In genomic region chr5:148962200-148962550, GRCh38 we compare ENCODE assay signal across 24 cellular contexts.
"Had no signal": no experiment of that assay in that cellular context is flagged by ENCODE, and none has a peak within 500 bp of the region (broad histone marks: within the 10 kb centered on the region; RNA-seq: fewer than 3 reads in every experiment).

No MANE protein-coding gene starts in this region.

- H3K27me3 Mint-ChIP-seq: activated CD4-positive, alpha-beta T cell treated with anti-CD3 and anti-CD28 coated beads for 36 hours had no signal

- H3K27ac ChIP-seq: dorsolateral prefrontal cortex, epithelial cell of prostate, transverse colon, uterus had no signal

- H3K27me3 ChIP-seq: dorsolateral prefrontal cortex, pancreas, transverse colon, uterus had no signal

- H3K4me1 ChIP-seq: transverse colon, uterus had no signal

- H3K27ac Mint-ChIP-seq: activated CD4-positive, alpha-beta T cell treated with anti-CD3 and anti-CD28 coated beads for 36 hours; activated naive CD4-positive, alpha-beta T cell treated with anti-CD3 and anti-CD28 coated beads, Interleukin-2, amount 50 U/mL, for 72 hours; activated T-helper 1 cell treated with anti-CD3 and anti-CD28 coated beads, Interleukin-12 subunit alpha, Interleukin-12 subunit beta, Interleukin-2, Interleukin-4 antibody, amounts not matched to agents 30 ng/mL and 10 ng/mL and 1 ng/mL, durations not matched to agents 14 hours and 24 hours and 36 hours; natural killer cell; T-helper 2 cell treated with Interferon-gamma antibody and Interleukin-4, amounts not matched to agents 5 μg/mL and 100 μg/mL, for 36 hours; WTC11 had no signal

- ATAC-seq: activated CD4-positive, alpha-beta T cell treated with anti-CD3 and anti-CD28 coated beads for 36 hours; activated naive CD4-positive, alpha-beta T cell treated with anti-CD3 and anti-CD28 coated beads, Interleukin-2, amount 50 U/mL, for 72 hours; left ventricle myocardium superior; natural killer cell; sciatic nerve; WTC11 had no signal

- H3K4me3 ChIP-seq: dorsolateral prefrontal cortex, pancreas, transverse colon, uterus had no signal

- H3K9me3 Mint-ChIP-seq: activated naive CD4-positive, alpha-beta T cell treated with anti-CD3 and anti-CD28 coated beads, Interleukin-2, amount 50 U/mL, for 72 hours; natural killer cell; T-helper 2 cell treated with Interferon-gamma antibody and Interleukin-4, amounts not matched to agents 5 μg/mL and 100 μg/mL, for 36 hours had no signal

- H3K4me3 Mint-ChIP-seq: activated CD4-positive, alpha-beta T cell treated with anti-CD3 and anti-CD28 coated beads for 36 hours; activated T-helper 1 cell treated with anti-CD3 and anti-CD28 coated beads, Interleukin-12 subunit alpha, Interleukin-12 subunit beta, Interleukin-2, Interleukin-4 antibody, amounts not matched to agents 30 ng/mL and 10 ng/mL and 1 ng/mL, durations not matched to agents 14 hours and 24 hours and 36 hours; natural killer cell; T-helper 2 cell treated with Interferon-gamma antibody and Interleukin-4, amounts not matched to agents 5 μg/mL and 100 μg/mL, for 36 hours; WTC11 had no signal

- H3K36me3 Mint-ChIP-seq: activated naive CD4-positive, alpha-beta T cell treated with anti-CD3 and anti-CD28 coated beads, Interleukin-2, amount 50 U/mL, for 72 hours; natural killer cell had no signal

- H3K4me1 Mint-ChIP-seq: activated CD4-positive, alpha-beta T cell treated with anti-CD3 and anti-CD28 coated beads for 36 hours had no signal

- H3K9me3 ChIP-seq: transverse colon, uterus had no signal

- H3K36me3 ChIP-seq: pancreas, transverse colon, uterus had no signal

- DNase-seq: activated CD4-positive, alpha-beta T cell treated with anti-CD3 and anti-CD28 coated beads for 36 hours; activated CD4-positive, alpha-beta T cell treated with anti-CD3 and anti-CD28 coated beads, Interleukin-2, amount 50 U/mL, for 48 hours; activated gamma-delta T cell treated with Interleukin-2 at 50 U/mL for 16 hours; amniotic stem cell; caudate nucleus; dorsolateral prefrontal cortex; kidney glomerular epithelial cell; left ventricle myocardium superior; mesenchymal stem cell; natural killer cell; stimulated activated CD4-positive, alpha-beta T cell treated with anti-CD3 and anti-CD28 coated beads, Interleukin-12 subunit alpha, Interleukin-12 subunit beta, amount 100 ng/mL, for 4 hours; stimulated activated CD4-positive, alpha-beta T cell treated with anti-CD3 and anti-CD28 coated beads, Interleukin-1b, Interleukin-23, amount 100 ng/mL, for 48 hours; stimulated activated CD8-positive, alpha-beta memory T cell treated with anti-CD3 and anti-CD28 coated beads, Interleukin-4, amount 100 ng/mL, for 48 hours; stimulated activated naive CD4-positive, alpha-beta T cell treated with Interleukin-2 at 50 U/mL for 16 hours; substantia nigra; transverse colon; uterus had no signal
